In genomic region chr7:76223286-76223972, GRCh38 we compare ENCODE assay signal across 27 cellular contexts. TPM values are rescaled to one million over a fixed set of nuclear protein-coding genes. Genes with fewer than 3 reads are reported as not detected.
DNase-seq lines count a peak whose midpoint lies in the region; ATAC-seq, FAIRE-seq and TF ChIP-seq lines count a peak whose summit lies in the region.
"Had no signal": no experiment of that assay in that cellular context is flagged by ENCODE, and none has a peak within 500 bp of the region (broad histone marks: within the 10 kb centered on the region; RNA-seq: fewer than 3 reads in every experiment).

No MANE protein-coding gene starts in this region.

- H3K14ac ChIP-seq in H1 (ENCODE audit: insufficient read length), result no peak overlapping the region

- DNase-seq in GM23338 (ENCODE audit: low spot score), result no peak
- DNase-seq in HCT116 (ENCODE audit: low read depth, low spot score), result no peak
- peak; percentile 33 to 54 for DNase-seq in PC-9
- no peak for DNase-seq in H1 (ENCODE audit: low read depth in 1 of 2, low spot score in 2 of 2)
- no peak for DNase-seq in dermis blood vessel endothelial cell
- no peak for DNase-seq in colonic mucosa
- DNase-seq in dorsolateral prefrontal cortex, result no peak
- DNase-seq: 8988T; ACHN; AML-193; BE2C; CD4-positive, alpha-beta T cell; CD8-positive, alpha-beta memory T cell; DMS 273 treated with DMSO at 0.1 percent for 48 hours; DMS53; DMS79 treated with DMSO at 0.1 percent for 48 hours; GF-D8; GOT3; H9; HFFc6 had no signal

- H3K79me1 ChIP-seq in H1 (ENCODE audit: low read depth, low read length), result no peaks in the 10 kb centered on the region

- peak overlapping the region; percentile 67 for H3K4me2 ChIP-seq in GM23338
- H3K4me2 ChIP-seq in HCT116 (ENCODE audit: low read length), result peak overlapping the region; percentile 49
- H3K4me2 ChIP-seq in PC-9, result peak overlapping the region; percentile 11; the same call in 1 of the 2 replicates
- H3K4me2 ChIP-seq in H1 (ENCODE audit: insufficient read depth in 1 of 2, low read depth in 2 of 2, low read length in 2 of 2), result peak overlapping the region in 1 of 2 experiments; percentile 3; a peak in 1 of 4 replicates
- H3K4me2 ChIP-seq: A549; BLaER1 treated with 17β-estradiol and CSF1 and Interleukin-3, amounts not matched to agents 10 nM and 100 nM had no signal

- peak overlapping the region; percentile 99; the same call in 1 of the 2 replicates for H2BK15ac ChIP-seq in H1 (ENCODE audit: low read length)

- H3K9me3 Mint-ChIP-seq in GM23338, result no peaks in the 10 kb centered on the region
- H3K9me3 Mint-ChIP-seq: CD4-positive, alpha-beta T cell; H9; HFFc6 had no signal

- H3K36me3 ChIP-seq in GM23338 (ENCODE audit: insufficient read depth) (no peaks in the 10 kb centered on the region), HCT116 (ENCODE audit: control insufficient read depth in 1 of 2, insufficient read depth in 2 of 2, low read length in 2 of 2) (no peaks in the 10 kb centered on the region), PC-9 (ENCODE audit: low read depth) (no peaks in the 10 kb centered on the region), H1 (ENCODE audit: control insufficient read depth in 2 of 4, insufficient read depth in 4 of 4, low read length in 3 of 4) (no peaks in the 10 kb centered on the region), colonic mucosa (no peaks in the 10 kb centered on the region)
- H3K36me3 ChIP-seq: BLaER1 treated with 17β-estradiol and CSF1 and Interleukin-3, amounts not matched to agents 10 nM and 100 nM had no signal

- no peak overlapping the region for H4K8ac ChIP-seq in H1 (ENCODE audit: extremely low read depth, insufficient read depth, low read length)

- no peak overlapping the region for H3K23ac ChIP-seq in H1 (ENCODE audit: insufficient read length)

- no TSS peak for BruUV-seq in HCT116 (replicated peaks; lab: Mats Ljungman, UMichigan)
- no TSS peak for BruUV-seq in PC-9 (replicated peaks; lab: Mats Ljungman, UMichigan)

- peaks cover 26% of the 10 kb centered on the region for H3K27me3 Mint-ChIP-seq in GM23338 (ENCODE audit: insufficient read depth, low read depth, poor library complexity)

- H3K36me3 Mint-ChIP-seq in GM23338 (ENCODE audit: low read depth), result no peaks in the 10 kb centered on the region
- H3K36me3 Mint-ChIP-seq: CD14-positive monocyte had no signal

- intact Hi-C loops in HCT116 (cut with micrococcal nuclease) (no loop called here), PC-9 (cut with micrococcal nuclease; ENCODE audit: unreplicated experiment) (no loop called here), colonic mucosa (cut with DNase I) (no loop called here), dorsolateral prefrontal cortex (cut with DNase I) (no loop called here)

- H3K4me3 ChIP-seq in GM23338 (no peak overlapping the region), HCT116 (replicated peaks in 1 of 2; ENCODE audit: low read depth in 1 of 2, low read length in 2 of 2) (peak overlapping the region in 1 of 2 experiments; percentile 17; a peak in 1 of 4 replicates), PC-9 (no peak overlapping the region), H1 (ENCODE audit: extremely low read depth in 1 of 4, insufficient read depth in 2 of 4, low read depth in 3 of 4, low read length in 4 of 4) (no peak overlapping the region), colonic mucosa (no peak overlapping the region), dorsolateral prefrontal cortex (no peak overlapping the region)
- H3K4me3 ChIP-seq: A549; BLaER1 treated with 17β-estradiol and CSF1 and Interleukin-3, amounts not matched to agents 10 nM and 100 nM had no signal

- H4K5ac ChIP-seq in H1 (ENCODE audit: insufficient read length, low read depth, low read length), result no peak overlapping the region

- RAD21 ChIA-PET in HCT116 (lab: Charles Lee; ENCODE audit: low non-redundant PET in 1 of 2, low total read pairs in 2 of 2, uncharacterized antibody in 2 of 2, unreplicated experiment in 2 of 2), result no interaction called here

- H3K4me1 ChIP-seq in GM23338 (ENCODE audit: insufficient read depth) (peaks cover 40% of the 10 kb centered on the region), HCT116 (ENCODE audit: control insufficient read depth in 1 of 2, insufficient read depth in 2 of 2, low read length in 2 of 2) (peaks cover 6 to 19% of the 10 kb centered on the region in 2 experiments; a peak in 3 of 4 replicates), PC-9 (replicated peaks; ENCODE audit: insufficient read depth) (peaks cover 8% of the 10 kb centered on the region), H1 (replicated peaks in 1 of 4; ENCODE audit: control insufficient read depth in 3 of 4, insufficient read depth in 4 of 4, low read length in 3 of 4) (peaks cover 12 to 30% (median 15%) of the 10 kb centered on the region in 4 experiments), colonic mucosa (no peaks in the 10 kb centered on the region)
- H3K4me1 ChIP-seq: BE2C had no signal

- no peak overlapping the region for H3K9ac ChIP-seq in HCT116 (ENCODE audit: low read length)
- no peak overlapping the region for H3K9ac ChIP-seq in H1 (replicated peaks in 1 of 4; ENCODE audit: extremely low read depth in 1 of 4, low read depth in 3 of 4, low read length in 3 of 4)
- no peak overlapping the region for H3K9ac ChIP-seq in colonic mucosa (ENCODE audit: low read depth in 2 of 2, low read length in 2 of 2)
- H3K9ac ChIP-seq: BLaER1 treated with 17β-estradiol and CSF1 and Interleukin-3, amounts not matched to agents 10 nM and 100 nM had no signal

- peaks cover 14% of the 10 kb centered on the region for H3F3A ChIP-seq in GM23338 (replicated peaks; ENCODE audit: low read depth)
- H3F3A ChIP-seq in PC-9 (ENCODE audit: insufficient read depth, low read depth), result peaks cover 7% of the 10 kb centered on the region; the same call in 1 of the 2 replicates

- H2AK5ac ChIP-seq in H1 (ENCODE audit: low read depth, low read length), result 0 out of 2 replicates have a peak overlapping the region, but pooled peaks have one; percentile 65

- H3K27ac ChIP-seq in GM23338 (ENCODE audit: low read depth), result no peak overlapping the region
- H3K27ac ChIP-seq in HCT116 (ENCODE audit: low read depth, low read length), result no peak overlapping the region
- no peak overlapping the region for H3K27ac ChIP-seq in PC-9
- no peak overlapping the region for H3K27ac ChIP-seq in H1 (ENCODE audit: low read depth, low read length)
- H3K27ac ChIP-seq in colonic mucosa, result no peak overlapping the region
- no peak overlapping the region for H3K27ac ChIP-seq in dorsolateral prefrontal cortex
- H3K27ac ChIP-seq: A549; BLaER1 treated with 17β-estradiol and CSF1 and Interleukin-3, amounts not matched to agents 10 nM and 100 nM had no signal

- H3K18ac ChIP-seq in H1 (ENCODE audit: extremely low read depth, low read length), result no peak overlapping the region; the same call in 1 of the 2 replicates

- H3K9me3 ChIP-seq in HCT116 (ENCODE audit: control insufficient read depth in 1 of 2, insufficient read depth in 1 of 2, low read depth in 1 of 2, low read length in 2 of 2) (no peaks in the 10 kb centered on the region), PC-9 (ENCODE audit: insufficient read depth, low read depth) (no peaks in the 10 kb centered on the region), H1 (ENCODE audit: insufficient read depth in 2 of 2, low read depth in 1 of 2, low read length in 1 of 2) (no peaks in the 10 kb centered on the region), colonic mucosa (no peaks in the 10 kb centered on the region)
- H3K9me3 ChIP-seq: A549; BE2C; BLaER1 treated with 17β-estradiol and CSF1 and Interleukin-3, amounts not matched to agents 10 nM and 100 nM had no signal

- 0 out of 2 replicates have a peak overlapping the region, but pooled peaks have one; percentile 56 for H2BK5ac ChIP-seq in H1 (ENCODE audit: low read depth, low read length)

- H3K4me3 Mint-ChIP-seq in GM23338, result no peak overlapping the region
- H3K4me3 Mint-ChIP-seq: CD4-positive, alpha-beta T cell; CD8-positive, alpha-beta memory T cell; H9; HFFc6 had no signal

- H4K20me1 ChIP-seq in GM23338 (replicated peaks; ENCODE audit: insufficient read depth) (no peaks in the 10 kb centered on the region), HCT116 (ENCODE audit: insufficient read depth) (no peaks in the 10 kb centered on the region), PC-9 (ENCODE audit: insufficient read depth) (no peaks in the 10 kb centered on the region), H1 (replicated peaks in 1 of 2; ENCODE audit: control insufficient read depth in 1 of 2, insufficient read depth in 2 of 2, low read length in 2 of 2) (no peaks in the 10 kb centered on the region)

- TF ChIP-seq EP300 in H1 (IDR thresholded peaks at IDR 0.05; ENCODE audit: borderline replicate concordance in 1 of 2, low read depth in 2 of 2, low read length in 2 of 2), result no peak

- peaks cover 42% of the 10 kb centered on the region for H3K4me1 Mint-ChIP-seq in GM23338
- H3K4me1 Mint-ChIP-seq: CD14-positive monocyte; CD8-positive, alpha-beta memory T cell had no signal

- peak overlapping the region; percentile 67; the same call in 1 of the 2 replicates for H2BK20ac ChIP-seq in H1 (ENCODE audit: low read length)

- H3K27ac Mint-ChIP-seq in GM23338, result no peak overlapping the region
- H3K27ac Mint-ChIP-seq: CD4-positive, alpha-beta T cell; CD8-positive, alpha-beta memory T cell; H9; HFFc6 had no signal

- H3K4ac ChIP-seq in H1 (replicated peaks; ENCODE audit: insufficient read length, low read depth, low read length), result no peak overlapping the region

- CTCF ChIA-PET in HCT116 (lab: Charles Lee) (no interaction called here), PC-9 (lab: Charles Lee) (no interaction called here), H1 (lab: Charles Lee; ENCODE audit: partially characterized antibody) (interaction anchor here (0.9 to 5.7 kb wide), 9 partner anchors 10 to 68 kb away, joined by 3 to 41 read pairs (median 8); partner anchors contain the start of gene SRRM3)

- peak overlapping the region; percentile 94; the same call in 1 of the 2 replicates for H2BK12ac ChIP-seq in H1 (ENCODE audit: low read depth, low read length)

- WGBS in H1 (ENCODE audit: extremely low coverage in 1 of 2, insufficient coverage in 1 of 2, insufficient read length in 1 of 2, insufficient replicate concordance in 2 of 2, low coverage in 1 of 2, low lambda C conversion rate in 2 of 2, missing lambda C conversion rate in 1 of 2), 2 experiments, result 55% methylated on average over 3 of the region's 3 CpGs; no CpG with 5 or more reads in 1 of the 2 experiments

- no peaks in the 10 kb centered on the region for H3K9me2 ChIP-seq in GM23338 (ENCODE audit: insufficient read depth)
- H3K9me2 ChIP-seq in HCT116 (ENCODE audit: insufficient read depth), result no peaks in the 10 kb centered on the region
- no peaks in the 10 kb centered on the region for H3K9me2 ChIP-seq in PC-9 (ENCODE audit: insufficient read depth)

- no peak for ATAC-seq in GM23338
- no peak for ATAC-seq in HCT116
- ATAC-seq in HG03432 (IDR thresholded peaks at IDR 0.05; ENCODE audit: unreplicated experiment), result no peak
- ATAC-seq: A549 had no signal

- no peak for TF ChIP-seq POLR2A in HCT116 (IDR thresholded peaks at IDR 0.05; ENCODE audit: borderline replicate concordance, extremely low read depth, insufficient read depth, insufficient read length)
- no peak for TF ChIP-seq POLR2A in H1 (IDR thresholded peaks at IDR 0.05; ENCODE audit: control extremely low read depth in 1 of 2, low read depth in 2 of 2, low read length in 2 of 2)

- H3K27me3 ChIP-seq in GM23338 (ENCODE audit: insufficient read depth) (no peaks in the 10 kb centered on the region), HCT116 (ENCODE audit: insufficient read depth, low read length) (peaks cover 9% of the 10 kb centered on the region; the same call in 1 of the 2 replicates), PC-9 (ENCODE audit: insufficient read depth, low read depth) (peaks cover 36% of the 10 kb centered on the region), H1 (replicated peaks in 1 of 4; ENCODE audit: control insufficient read depth in 3 of 4, extremely low read depth in 1 of 4, insufficient read depth in 3 of 4, low read length in 3 of 4) (no peaks in the 10 kb centered on the region), colonic mucosa (no peaks in the 10 kb centered on the region), dorsolateral prefrontal cortex (peaks cover 0 to 4% (median 0%) of the 10 kb centered on the region in 45 donors)
- H3K27me3 ChIP-seq: BE2C had no signal

- TF ChIP-seq RAD21 in HCT116 (IDR thresholded peaks at IDR 0.05; ENCODE audit: low read depth) (no peak), H1 (IDR thresholded peaks at IDR 0.05 in 1 of 2, conservative IDR thresholded peaks at IDR 0.05 in 1 of 2; ENCODE audit: low read depth in 2 of 2, low read length in 2 of 2) (no peak)

- no peak overlapping the region for H3K56ac ChIP-seq in H1 (replicated peaks; ENCODE audit: insufficient read length, low read depth, low read length)

- peak overlapping the region; percentile 62 for H2BK120ac ChIP-seq in H1 (replicated peaks; ENCODE audit: low read depth, low read length)

- H3K23me2 ChIP-seq in H1 (ENCODE audit: low read depth, low read length), result no peaks in the 10 kb centered on the region

- H4K91ac ChIP-seq in H1 (replicated peaks; ENCODE audit: insufficient read length, low read length), result peak overlapping the region; percentile 90

- no peaks in the 10 kb centered on the region for H3K79me2 ChIP-seq in GM23338 (replicated peaks; ENCODE audit: insufficient read depth)
- H3K79me2 ChIP-seq in HCT116 (ENCODE audit: insufficient read depth, low read length), result no peaks in the 10 kb centered on the region
- no peaks in the 10 kb centered on the region for H3K79me2 ChIP-seq in PC-9 (ENCODE audit: low read depth)
- H3K79me2 ChIP-seq in H1 (ENCODE audit: control insufficient read depth in 1 of 2, insufficient read depth in 2 of 2, low read length in 2 of 2), result no peaks in the 10 kb centered on the region

- TF ChIP-seq CTCF in GM23338 (conservative IDR thresholded peaks at IDR 0.05; ENCODE audit: low read depth in 2 of 2), result no peak
- no peak for TF ChIP-seq CTCF in HCT116 (IDR thresholded peaks at IDR 0.05 in 2 of 3, conservative IDR thresholded peaks at IDR 0.05 in 1 of 3; ENCODE audit: borderline replicate concordance in 1 of 3, insufficient read depth in 1 of 3, low read depth in 2 of 3, low read length in 2 of 3)
- TF ChIP-seq CTCF in PC-9 (conservative IDR thresholded peaks at IDR 0.05), result no peak
- TF ChIP-seq CTCF in H1 (IDR thresholded peaks at IDR 0.05; ENCODE audit: control extremely low read depth in 1 of 3, insufficient read depth in 1 of 3, low read depth in 1 of 3, low read length in 3 of 3), result no peak
- no peak for TF ChIP-seq CTCF in colonic mucosa (IDR thresholded peaks at IDR 0.05)
- TF ChIP-seq CTCF in dorsolateral prefrontal cortex (IDR thresholded peaks at IDR 0.05 in 54 of 56, conservative IDR thresholded peaks at IDR 0.05 in 2 of 56; ENCODE audit: low read depth in 1 of 56, partially characterized antibody in 56 of 56), result no peak

- H2AFZ ChIP-seq in GM23338, result no peak overlapping the region
- no peak overlapping the region for H2AFZ ChIP-seq in HCT116 (ENCODE audit: low read depth, low read length, poor library complexity, severe bottlenecking)
- no peak overlapping the region for H2AFZ ChIP-seq in PC-9
- H2AFZ ChIP-seq in H1 (ENCODE audit: low read length), result no peak overlapping the region

- FAIRE-seq in H1 (lab: Jason Lieb, UNC), result no peak
- FAIRE-seq: A549, D721Med, GM12891, GM18507 had no signal

- POLR2A ChIA-PET in HCT116 (lab: Charles Lee) (no interaction called here), PC-9 (lab: Charles Lee; ENCODE audit: unreplicated experiment) (no interaction called here), H1 (lab: Charles Lee; ENCODE audit: partially characterized antibody) (interaction anchor here (0.6 to 6.4 kb wide), 6 partner anchors 11 to 59 kb away, joined by 3 to 41 read pairs (median 4); partner anchors contain the start of gene SRRM3)

RNA-seq across cellular contexts. Expression of gene SRRM3, which starts 21.7 kb away (rescaled TPM):
- 9.2 and 13.8 TPM in 2 replicates for total RNA-seq in GM23338 (2014; rRNA removed; shearing (Covaris generic))
- polyA plus RNA-seq in GM23338 (2016; fragmentation: Nextera tagmentation; extraction: Ambion mirVana) (8.2 and 8.6 TPM in 2 replicates), H1 (2011; rRNA removed) (10.4 and 18.4 TPM in 2 replicates)
- total RNA-seq in HCT116 (2021; ENCODE audit: unreplicated experiment) (12.7 TPM), PC-9 (2021) (0.74 and 1.2 TPM in 2 replicates), dermis blood vessel endothelial cell (2.0 and 2.2 TPM in 2 replicates), colonic mucosa (under 1 TPM; 0.64 to 0.67 TPM), dorsolateral prefrontal cortex (100 to 1,000 TPM in 66 of 120 experiments, 10 to 100 TPM in 54; 26.3 to 163 (median 102) TPM)
- 13.4 and 14.7 TPM in 2 replicates for polyA plus RNA-seq in HCT116 (2012)
- 16.0 and 17.4 TPM in 2 replicates for total RNA-seq in H1 (2021; fragmentation: NEBNext Ultra II Directional; extraction: Animal tissue kit (Norgen Biotek cat#: 25700))
- polyA plus RNA-seq in H1 (2011; cell fraction: cytosol; rRNA removed), result 12.8 TPM
- 19.3 TPM for polyA plus RNA-seq in H1 (2011; cell fraction: nucleus; rRNA removed)
- 12.4 to 19.0 TPM (median 18.1 TPM) in 4 replicates for polyA plus RNA-seq in H1 (2012, experiment 1 of 2)
- 15.2 TPM for polyA plus RNA-seq in H1 (2012, experiment 2 of 2)
- polyA plus RNA-seq in H1 (2013, experiment 1 of 2), result 10.6 TPM
- polyA plus RNA-seq in H1 (2013, experiment 2 of 2), result 8.8 TPM
- polyA minus RNA-seq in H1 (2011; rRNA and poly(A)+ RNA removed), result 6.3 and 10.2 TPM in 2 replicates
- polyA minus RNA-seq in H1 (2011; cell fraction: cytosol; rRNA and poly(A)+ RNA removed), result 12.8 TPM
- 12.0 TPM for polyA minus RNA-seq in H1 (2011; cell fraction: nucleus; rRNA and poly(A)+ RNA removed)
- total RNA-seq: CD4-positive, alpha-beta T cell; CD8-positive, alpha-beta memory T cell had no signal
- polyA plus RNA-seq: CD14-positive monocyte; CD8-positive, alpha-beta memory T cell had no signal

Comparison
In these comparisons a context has a peak if more than half of its experiments do, and no peak if none do; other contexts are left out.
1. DNase-seq: peak in PC-9 (2 of 2); none in GM23338 (single experiment), HCT116 (single experiment), H1 (0 of 2), dermis blood vessel endothelial cell (single experiment), colonic mucosa (single experiment) and dorsolateral prefrontal cortex (0 of 10).